In the genomic region with DNA sequence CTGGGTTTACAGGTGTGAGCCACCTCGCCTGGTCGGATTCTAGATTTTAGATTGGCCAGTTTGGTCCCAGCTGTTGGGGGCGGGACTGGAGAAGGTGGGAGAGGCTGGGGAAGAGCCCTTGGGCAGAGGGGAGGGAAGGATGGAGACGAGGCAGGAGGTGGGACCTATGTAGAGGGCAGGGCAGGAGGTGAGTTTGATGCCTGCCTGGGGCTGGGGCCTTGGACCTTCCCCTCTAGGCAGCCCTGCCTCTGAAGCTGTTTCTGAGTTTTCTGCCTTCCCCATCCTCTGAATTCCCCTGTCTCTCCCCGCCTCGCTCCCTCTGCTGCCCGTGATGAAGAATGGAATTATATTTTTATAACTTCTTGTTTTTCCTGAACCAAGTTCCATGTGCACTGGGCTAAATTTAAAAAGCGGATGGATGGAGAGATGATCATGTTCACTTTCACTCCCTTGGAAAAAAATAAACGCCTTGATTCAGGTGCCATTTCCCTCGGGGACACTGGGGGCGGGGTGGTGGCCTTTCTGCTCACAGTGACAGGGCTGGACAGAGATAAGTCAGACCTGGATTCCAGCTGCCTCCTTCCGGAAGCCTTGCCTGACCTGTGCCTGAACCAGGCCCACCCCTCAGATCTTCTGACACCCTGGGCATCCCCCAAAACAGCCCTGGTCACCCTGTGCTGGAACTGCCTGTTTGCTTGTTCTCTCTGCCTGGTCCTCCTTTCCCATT, we compare ENCODE assay signal across 2 cellular contexts.
TF ChIP-seq lines count a peak whose summit lies in the region.

No MANE protein-coding gene starts in this region.

TF ChIP-seq in IMR-90, 13 proteins besides CTCF, POLR2A, EP300 and RAD21:
- TF ChIP-seq MXI1 (IDR thresholded peaks at IDR 0.05; ENCODE audit: borderline replicate concordance, low read depth, low read length), result no peak
- TF ChIP-seq SMC3 (IDR thresholded peaks at IDR 0.05; ENCODE audit: low read depth, low read length), result 0 out of 2 replicates have a peak, but pooled peaks have one; percentile 11
- no peak for TF ChIP-seq MAZ (IDR thresholded peaks at IDR 0.05; ENCODE audit: borderline replicate concordance, low read depth, low read length)

TF ChIP-seq in H1, 55 proteins besides CTCF, POLR2A, EP300 and RAD21:
- TF ChIP-seq, protein P1, sequence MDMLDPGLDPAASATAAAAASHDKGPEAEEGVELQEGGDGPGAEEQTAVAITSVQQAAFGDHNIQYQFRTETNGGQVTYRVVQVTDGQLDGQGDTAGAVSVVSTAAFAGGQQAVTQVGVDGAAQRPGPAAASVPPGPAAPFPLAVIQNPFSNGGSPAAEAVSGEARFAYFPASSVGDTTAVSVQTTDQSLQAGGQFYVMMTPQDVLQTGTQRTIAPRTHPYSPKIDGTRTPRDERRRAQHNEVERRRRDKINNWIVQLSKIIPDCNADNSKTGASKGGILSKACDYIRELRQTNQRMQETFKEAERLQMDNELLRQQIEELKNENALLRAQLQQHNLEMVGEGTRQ (IDR thresholded peaks at IDR 0.05; ENCODE audit: low read length), result no peak
- TF ChIP-seq RFX5 (IDR thresholded peaks at IDR 0.05; ENCODE audit: borderline replicate concordance, low read depth, low read length) (no peak), PHF8 (conservative IDR thresholded peaks at IDR 0.05; ENCODE audit: low read depth, low read length) (no peak), KDM5A (IDR thresholded peaks at IDR 0.05; ENCODE audit: low read length) (no peak), CEBPB (IDR thresholded peaks at IDR 0.05; ENCODE audit: low read depth, low read length) (no peak), FOSL1 (IDR thresholded peaks at IDR 0.05; ENCODE audit: insufficient read depth, low read depth, low read length) (no peak), CTBP2 (IDR thresholded peaks at IDR 0.05; ENCODE audit: borderline replicate concordance, insufficient read depth, insufficient read length, low read length) (no peak), JUND (IDR thresholded peaks at IDR 0.05; ENCODE audit: low read length) (no peak)
- TF ChIP-seq, protein P2, sequence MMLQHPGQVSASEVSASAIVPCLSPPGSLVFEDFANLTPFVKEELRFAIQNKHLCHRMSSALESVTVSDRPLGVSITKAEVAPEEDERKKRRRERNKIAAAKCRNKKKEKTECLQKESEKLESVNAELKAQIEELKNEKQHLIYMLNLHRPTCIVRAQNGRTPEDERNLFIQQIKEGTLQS (IDR thresholded peaks at IDR 0.05; ENCODE audit: insufficient read depth, low read depth, low read length), result no peak
